Comparison of ENCODE assay signal across 9 cellular contexts in the genomic region with DNA sequence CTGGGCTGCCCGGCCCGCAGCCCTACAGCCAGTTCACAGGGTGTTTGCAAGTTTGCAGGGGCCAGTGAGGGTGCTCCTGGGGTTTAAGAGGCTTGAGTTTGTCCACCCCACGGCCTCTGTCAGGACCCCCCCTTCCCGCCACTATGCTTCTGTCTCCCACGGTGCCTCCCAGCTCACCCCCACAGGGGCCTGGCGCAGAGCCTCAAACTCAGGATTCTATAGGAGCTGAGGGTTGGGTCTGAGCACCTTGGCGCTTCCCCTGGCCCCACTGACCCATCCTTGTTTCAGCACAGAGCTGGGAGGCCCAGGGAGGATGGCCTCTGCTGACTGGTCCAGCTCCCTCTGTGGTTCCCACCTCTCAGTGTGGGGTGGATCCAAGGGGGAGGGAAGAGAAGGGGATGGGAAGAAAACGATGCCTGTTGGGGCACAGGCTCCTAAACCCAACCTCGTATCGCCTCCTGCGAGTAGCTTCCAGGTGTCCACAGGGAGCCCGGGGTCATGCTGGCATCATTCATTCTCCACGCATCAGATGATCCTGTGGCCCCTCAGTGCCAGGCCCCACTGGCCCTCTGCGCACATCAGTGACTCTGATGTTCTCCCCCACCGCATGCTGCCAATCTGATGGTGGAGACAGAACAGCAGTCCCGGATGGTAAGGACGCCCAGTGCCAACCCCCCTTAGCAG. TPM values are rescaled to one million over a fixed set of nuclear protein-coding genes. Genes with fewer than 3 reads are reported as not detected.
A peak's percentile ranks its signal among the peaks of the same experiment; 100 is the strongest.
DNase-seq lines count a peak whose midpoint lies in the region; TF ChIP-seq lines count a peak whose summit lies in the region.
"Had no signal": no experiment of that assay in that cellular context is flagged by ENCODE, and none has a peak within 500 bp of the region (broad histone marks: within the 10 kb centered on the region; RNA-seq: fewer than 3 reads in every experiment).

No MANE protein-coding gene starts in this region.

- no peaks in the 10 kb centered on the region for H3K36me3 ChIP-seq in sigmoid colon

- no peak for TF ChIP-seq POLR2A in sigmoid colon (IDR thresholded peaks at IDR 0.05)

- WGBS in sigmoid colon, 2 donors = 65 to 73% methylated on average over 17 of the region's 17 CpGs

- DNase-seq in ELR (ENCODE audit: low read depth) = peak; percentile 83
- no peak for DNase-seq in epithelial cell of proximal tubule (ENCODE audit: low read depth)
- DNase-seq in sigmoid colon = no peak
- DNase-seq in H4 (ENCODE audit: low spot score) = no peak
- no peak for DNase-seq in NCI-H2171 treated with DMSO at 0.1 percent for 48 hours (lab: John Stamatoyannopoulos, UW)
- no peak for DNase-seq in HuH-7 (ENCODE audit: low spot score)
- no peak for DNase-seq in NCI-H2196 (lab: John Stamatoyannopoulos, UW; ENCODE audit: unreplicated experiment)

- peaks cover 0 to 39% (median 31%) of the 10 kb centered on the region in 4 donors for H3K4me1 ChIP-seq in sigmoid colon
- H3K4me1 ChIP-seq: parathyroid adenoma had no signal

- intact Hi-C loops in sigmoid colon (cut with DNase I) = loop anchor here (5.0 kb wide), 1 partner anchor 143 kb away; no protein-coding TSS in a partner anchor

- TF ChIP-seq EP300 in sigmoid colon (IDR thresholded peaks at IDR 0.05) = no peak

- H3K27ac ChIP-seq in sigmoid colon = peak overlapping the region; percentile 53 to 77 (median 72)

- no peaks in the 10 kb centered on the region for H3K9me3 ChIP-seq in sigmoid colon

- H3K4me3 ChIP-seq in epithelial cell of proximal tubule (ENCODE audit: low read depth, low read length) (peak overlapping the region; percentile 1), sigmoid colon (no peak overlapping the region)

- H3K27me3 ChIP-seq in sigmoid colon = no peaks in the 10 kb centered on the region

- TF ChIP-seq CTCF in epithelial cell of proximal tubule (conservative IDR thresholded peaks at IDR 0.05; ENCODE audit: low read depth, low read length) = no peak
- TF ChIP-seq CTCF in sigmoid colon (IDR thresholded peaks at IDR 0.05) = no peak

TF ChIP-seq in PFSK-1, 5 proteins besides CTCF, POLR2A, EP300 and RAD21:
- TF ChIP-seq POLR2AphosphoS5 (IDR thresholded peaks at IDR 0.05; ENCODE audit: low read depth, low read length) (no peak; the same call in 1 of the 2 replicates), SIN3A (IDR thresholded peaks at IDR 0.05; ENCODE audit: borderline replicate concordance, insufficient read depth, low read length) (0 out of 2 replicates have a peak, but pooled peaks have one; percentile 51), TAF1 (IDR thresholded peaks at IDR 0.05; ENCODE audit: borderline replicate concordance, insufficient read depth, low read length) (peak; percentile 53; the same call in 1 of the 2 replicates), FOXP2 (optimal IDR thresholded peaks at IDR 0.05; ENCODE audit: borderline replicate concordance, extremely low read depth, extremely low read length, insufficient read depth) (no peak)
- TF ChIP-seq, protein P1, sequence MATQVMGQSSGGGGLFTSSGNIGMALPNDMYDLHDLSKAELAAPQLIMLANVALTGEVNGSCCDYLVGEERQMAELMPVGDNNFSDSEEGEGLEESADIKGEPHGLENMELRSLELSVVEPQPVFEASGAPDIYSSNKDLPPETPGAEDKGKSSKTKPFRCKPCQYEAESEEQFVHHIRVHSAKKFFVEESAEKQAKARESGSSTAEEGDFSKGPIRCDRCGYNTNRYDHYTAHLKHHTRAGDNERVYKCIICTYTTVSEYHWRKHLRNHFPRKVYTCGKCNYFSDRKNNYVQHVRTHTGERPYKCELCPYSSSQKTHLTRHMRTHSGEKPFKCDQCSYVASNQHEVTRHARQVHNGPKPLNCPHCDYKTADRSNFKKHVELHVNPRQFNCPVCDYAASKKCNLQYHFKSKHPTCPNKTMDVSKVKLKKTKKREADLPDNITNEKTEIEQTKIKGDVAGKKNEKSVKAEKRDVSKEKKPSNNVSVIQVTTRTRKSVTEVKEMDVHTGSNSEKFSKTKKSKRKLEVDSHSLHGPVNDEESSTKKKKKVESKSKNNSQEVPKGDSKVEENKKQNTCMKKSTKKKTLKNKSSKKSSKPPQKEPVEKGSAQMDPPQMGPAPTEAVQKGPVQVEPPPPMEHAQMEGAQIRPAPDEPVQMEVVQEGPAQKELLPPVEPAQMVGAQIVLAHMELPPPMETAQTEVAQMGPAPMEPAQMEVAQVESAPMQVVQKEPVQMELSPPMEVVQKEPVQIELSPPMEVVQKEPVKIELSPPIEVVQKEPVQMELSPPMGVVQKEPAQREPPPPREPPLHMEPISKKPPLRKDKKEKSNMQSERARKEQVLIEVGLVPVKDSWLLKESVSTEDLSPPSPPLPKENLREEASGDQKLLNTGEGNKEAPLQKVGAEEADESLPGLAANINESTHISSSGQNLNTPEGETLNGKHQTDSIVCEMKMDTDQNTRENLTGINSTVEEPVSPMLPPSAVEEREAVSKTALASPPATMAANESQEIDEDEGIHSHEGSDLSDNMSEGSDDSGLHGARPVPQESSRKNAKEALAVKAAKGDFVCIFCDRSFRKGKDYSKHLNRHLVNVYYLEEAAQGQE (IDR thresholded peaks at IDR 0.05; ENCODE audit: insufficient read depth in 1 of 2, low read depth in 2 of 2, low read length in 2 of 2) = no peak

RNA-seq across cellular contexts. Expression of a gene that starts 5.0 kb away (rescaled TPM):
- polyA plus RNA-seq in PFSK-1 (2012; ENCODE audit: insufficient read length, low read depth) = 40.2 TPM
- total RNA-seq in epithelial cell of proximal tubule (8.6 and 14.9 TPM in 2 replicates), sigmoid colon (not detected)
- 10 to 100 TPM in 2 of 3 donors, 1 to 10 TPM in 1; 1.2 to 11.1 (median 10.1) TPM for polyA plus RNA-seq in sigmoid colon
- total RNA-seq in H4 (2014; rRNA removed; shearing (Covaris generic)) = 2.2 TPM in 1 of 2 replicates, not detected in the other
